In genomic region chr2:148933456-148933855, GRCh38 we compare ENCODE assay signal across 1 cellular context.
TF ChIP-seq lines count a peak whose summit lies in the region.

No MANE protein-coding gene starts in this region.

TF ChIP-seq in IMR-90, 13 proteins besides CTCF, POLR2A, EP300 and RAD21 (continued from another document):
- TF ChIP-seq USF2 (IDR thresholded peaks at IDR 0.05; ENCODE audit: low read depth, low read length) (no peak), ELK1 (IDR thresholded peaks at IDR 0.05; ENCODE audit: borderline replicate concordance, low read depth, low read length) (no peak), SMC3 (IDR thresholded peaks at IDR 0.05; ENCODE audit: low read depth, low read length) (no peak), CHD1 (IDR thresholded peaks at IDR 0.05; ENCODE audit: low read depth, low read length) (no peak)
TF ChIP-seq in IMR-90: peak in this region for 0.
